Comparison of ENCODE assay signal across 1 cellular context in genomic region chr10:96043157-96043894, GRCh38.
TF ChIP-seq lines count a peak whose summit lies in the region.

CCNJ (plus strand) TSS chr10:96043583; CDS start chr10:96044394, 811 bp downstream.

TF ChIP-seq in K562, 482 proteins besides CTCF, POLR2A, EP300 and RAD21 (continued from another document and continues in another):
- TF ChIP-seq TBP (optimal IDR thresholded peaks at IDR 0.05; ENCODE audit: low read depth, low read length) (peak; percentile 78), MAX (CRISPR knock-in tag; IDR thresholded peaks at IDR 0.05) (peak; percentile 65; the same call in 1 of the 2 replicates), MCM7 (IDR thresholded peaks at IDR 0.05) (no peak), ZNF175 (CRISPR knock-in tag; IDR thresholded peaks at IDR 0.05; ENCODE audit: low read depth) (no peak), ZNF592 (IDR thresholded peaks at IDR 0.05) (peak; percentile 85), IFI16 (CRISPR knock-in tag; IDR thresholded peaks at IDR 0.05) (no peak), ZNF134 (CRISPR knock-in tag; conservative IDR thresholded peaks at IDR 0.05) (no peak), ATF6 (CRISPR knock-in tag; IDR thresholded peaks at IDR 0.05) (peak; percentile 80; the same call in 1 of the 2 replicates), BACH1 (tag; IDR thresholded peaks at IDR 0.05) (no peak), BRD9 (IDR thresholded peaks at IDR 0.05; ENCODE audit: low read depth, partially characterized antibody) (no peak), HDGF (IDR thresholded peaks at IDR 0.05) (no peak), XRCC5 (IDR thresholded peaks at IDR 0.05; ENCODE audit: low read depth, low read length) (no peak), CTCFL (IDR thresholded peaks at IDR 0.05; ENCODE audit: borderline replicate concordance, insufficient read depth, low read depth, low read length, poor library complexity, severe bottlenecking) (peak; percentile 55), ZFX (CRISPR knock-in tag; IDR thresholded peaks at IDR 0.05) (peak; percentile 95), ZNF512 (tag; IDR thresholded peaks at IDR 0.05) (no peak), MNT (conservative IDR thresholded peaks at IDR 0.05) (peak in 1 of 2 experiments; percentile 34; a peak in 1 of 4 replicates), DNMT1 (IDR thresholded peaks at IDR 0.05) (no peak), PRPF4 (IDR thresholded peaks at IDR 0.05; ENCODE audit: insufficient read depth, low read depth, low read length, poor library complexity, severe bottlenecking) (no peak), ATF2 (CRISPR knock-in tag; IDR thresholded peaks at IDR 0.05) (no peak), NFE2 (IDR thresholded peaks at IDR 0.05; ENCODE audit: low read depth) (no peak), TSC22D4 (tag; IDR thresholded peaks at IDR 0.05) (no peak), NR2C1 (IDR thresholded peaks at IDR 0.05) (no peak), NR2C1 (tag; IDR thresholded peaks at IDR 0.05) (no peak), FOXJ2 (tag; IDR thresholded peaks at IDR 0.05) (no peak), SMAD4 (CRISPR knock-in tag; conservative IDR thresholded peaks at IDR 0.05) (peak; percentile 70), TAF1 (IDR thresholded peaks at IDR 0.05; ENCODE audit: control insufficient read depth, extremely low read depth, insufficient read depth, low read length, severe bottlenecking) (peak; percentile 74), HINFP (tag; conservative IDR thresholded peaks at IDR 0.05; ENCODE audit: low read depth) (no peak), ZNF263 (CRISPR knock-in tag; IDR thresholded peaks at IDR 0.05; ENCODE audit: borderline replicate concordance) (no peak), ATF1 (CRISPR knock-in tag; IDR thresholded peaks at IDR 0.05) (no peak), ATF1 (tag; IDR thresholded peaks at IDR 0.05) (peak; percentile 37; the same call in 1 of the 2 replicates), MECOM (CRISPR knock-in tag; IDR thresholded peaks at IDR 0.05) (no peak), TAF9B (IDR thresholded peaks at IDR 0.05; ENCODE audit: partially characterized antibody) (no peak), CBFB (CRISPR knock-in tag; IDR thresholded peaks at IDR 0.05) (no peak), ZNF668 (CRISPR knock-in tag; IDR thresholded peaks at IDR 0.05) (no peak), KDM5B (IDR thresholded peaks at IDR 0.05; ENCODE audit: insufficient replicate concordance, low read depth, low read length) (no peak), TCF15 (CRISPR knock-in tag; IDR thresholded peaks at IDR 0.05) (peak; percentile 10; the same call in 1 of the 2 replicates), CBFA2T2 (conservative IDR thresholded peaks at IDR 0.05) (no peak), TEAD1 (CRISPR knock-in tag; IDR thresholded peaks at IDR 0.05) (peak in 1 of 2 experiments; percentile 48; a peak in 1 of 4 replicates), PTRF (tag; IDR thresholded peaks at IDR 0.05) (no peak), ZNF143 (CRISPR knock-in tag; IDR thresholded peaks at IDR 0.05) (0 out of 2 replicates have a peak, but pooled peaks have one; percentile 21), PURB (CRISPR knock-in tag; IDR thresholded peaks at IDR 0.05; ENCODE audit: low read depth) (no peak), BRF2 (IDR thresholded peaks at IDR 0.05; ENCODE audit: borderline replicate concordance, insufficient read depth, insufficient read length) (no peak), TEAD4 (IDR thresholded peaks at IDR 0.05; ENCODE audit: low read length) (no peak), TEAD4 (CRISPR knock-in tag; IDR thresholded peaks at IDR 0.05; ENCODE audit: borderline replicate concordance) (no peak), ZNF639 (CRISPR knock-in tag; conservative IDR thresholded peaks at IDR 0.05 in 1 of 2, IDR thresholded peaks at IDR 0.05 in 1 of 2) (no peak; a peak in 1 of 4 replicates), MXI1 (IDR thresholded peaks at IDR 0.05; ENCODE audit: low read depth, low read length) (no peak), DACH1 (IDR thresholded peaks at IDR 0.05; ENCODE audit: partially characterized antibody) (no peak), NBN (IDR thresholded peaks at IDR 0.05; ENCODE audit: low read depth) (no peak), MBD2 (IDR thresholded peaks at IDR 0.05; ENCODE audit: borderline replicate concordance, low read depth) (peak; percentile 81; the same call in 1 of the 2 replicates), PHF21A (IDR thresholded peaks at IDR 0.05; ENCODE audit: borderline replicate concordance, low read depth) (no peak)
